8 cellular contexts compared by ENCODE assay signal in genomic region chr17:38705803-38706624, GRCh38. TPM values are rescaled to one million over a fixed set of nuclear protein-coding genes. Genes with fewer than 3 reads are reported as not detected.
A peak's percentile ranks its signal among the peaks of the same experiment; 100 is the strongest.
DNase-seq lines count a peak whose midpoint lies in the region; ATAC-seq and TF ChIP-seq lines count a peak whose summit lies in the region.

No MANE protein-coding gene starts in this region.

- WGBS in body of pancreas, 2 donors: 0% methylated on average over 32 to 44 of the region's 44 CpGs

- TF ChIP-seq CTCF in body of pancreas (IDR thresholded peaks at IDR 0.05): no peak

- H3K27ac ChIP-seq in body of pancreas (peak overlapping the region; percentile 93 to 99 (median 98)), skin epidermis (peak overlapping the region; percentile 52 to 99 (median 91))

- no peaks in the 10 kb centered on the region for H3K9me3 ChIP-seq in body of pancreas
- no peaks in the 10 kb centered on the region for H3K9me3 ChIP-seq in iPS-15b (ENCODE audit: control insufficient read depth, insufficient read depth, low read length)

- H3K27me3 ChIP-seq in body of pancreas (no peaks in the 10 kb centered on the region), iPS-15b (ENCODE audit: control insufficient read depth, insufficient read depth, low read length) (peaks cover 67% of the 10 kb centered on the region)

- H3K9ac ChIP-seq in iPS-15b (ENCODE audit: low read depth, low read length): no peak overlapping the region

- TF ChIP-seq POLR2A in body of pancreas (IDR thresholded peaks at IDR 0.05): no peak

- H3K4me1 ChIP-seq in body of pancreas (peaks cover 34% of the 10 kb centered on the region), iPS-15b (ENCODE audit: control insufficient read depth, insufficient read depth, low read length) (peaks cover 32% of the 10 kb centered on the region)

- peak; percentile 56 for DNase-seq in stimulated activated CD4-positive, alpha-beta T cell treated with anti-CD3 and anti-CD28 coated beads, Interleukin-12 subunit alpha, Interleukin-12 subunit beta, amount 100 ng/mL, for 4 hours
- no peak for DNase-seq in stimulated activated CD4-positive, alpha-beta T cell treated with anti-CD3 and anti-CD28 coated beads, Interleukin-1b, Interleukin-23, amount 100 ng/mL, for 48 hours
- DNase-seq in RPMI7951 (ENCODE audit: low read depth) (peak; percentile 42), body of pancreas (peak; percentile 53 to 59 (median 56)), NCI-H2196 (lab: John Stamatoyannopoulos, UW; ENCODE audit: unreplicated experiment) (no peak)

- ATAC-seq in body of pancreas: no peak
- no peak for ATAC-seq in HG02571 (IDR thresholded peaks at IDR 0.05; ENCODE audit: unreplicated experiment)

- H3K4me3 ChIP-seq in body of pancreas (peak overlapping the region; percentile 67 to 80), iPS-15b (ENCODE audit: low read depth, low read length) (peak overlapping the region; percentile 59), skin epidermis (peak overlapping the region; percentile 67 to 93 (median 87))

- intact Hi-C loops in body of pancreas (cut with DNase I): no loop called here

- peaks cover 0 to 1% of the 10 kb centered on the region in 2 donors for H3K36me3 ChIP-seq in body of pancreas (replicated peaks in 1 of 2; ENCODE audit: insufficient read depth in 1 of 2, low read depth in 2 of 2)
- no peaks in the 10 kb centered on the region for H3K36me3 ChIP-seq in iPS-15b (ENCODE audit: control insufficient read depth, insufficient read depth, low read length)

RNA-seq across cellular contexts. Expression of gene MLLT6, which starts 0.9 kb away (rescaled TPM):
- total RNA-seq in RPMI7951 (2014; rRNA removed; shearing (Covaris generic)): 9.3 and 13.9 TPM in 2 replicates
- total RNA-seq in body of pancreas: 100 to 1,000 TPM in 1 of 2 donors, 10 to 100 TPM in 1; 90.8 to 121 TPM

RNA-seq across cellular contexts. Expression of gene CISD3, which starts 24.1 kb away (rescaled TPM):
- 6.0 and 6.9 TPM in 2 replicates for total RNA-seq in RPMI7951 (2014; rRNA removed; shearing (Covaris generic))
- 10 to 100 TPM; 11.2 TPM for total RNA-seq in body of pancreas

RNA-seq across cellular contexts. Expression of gene EPOP, which starts 31.3 kb away (rescaled TPM):
- 1.7 and 1.8 TPM in 2 replicates for total RNA-seq in RPMI7951 (2014; rRNA removed; shearing (Covaris generic))
- 10 to 100 TPM in 1 of 2 donors, 1 to 10 TPM in 1; 3.9 to 11.2 TPM for total RNA-seq in body of pancreas

RNA-seq across cellular contexts. Expression of gene PCGF2, which starts 42.1 kb away (rescaled TPM):
- 3.8 and 7.6 TPM in 2 replicates for total RNA-seq in RPMI7951 (2014; rRNA removed; shearing (Covaris generic))
- 1 to 10 TPM; 5.9 to 9.3 TPM for total RNA-seq in body of pancreas

RNA-seq across cellular contexts. Expression of gene PSMB3, which starts 46.5 kb away (rescaled TPM):
- total RNA-seq in RPMI7951 (2014; rRNA removed; shearing (Covaris generic)): 468 and 479 TPM in 2 replicates
- total RNA-seq in body of pancreas: 10 to 100 TPM; 68.2 to 99.2 TPM

Comparison
In these comparisons a context has a peak if more than half of its experiments do, and no peak if none do; other contexts are left out.
1. DNase-seq: peak in stimulated activated CD4-positive, alpha-beta T cell treated with anti-CD3 and anti-CD28 coated beads, Interleukin-12 subunit alpha, Interleukin-12 subunit beta, amount 100 ng/mL, for 4 hours (single experiment), RPMI7951 (single experiment) and body of pancreas (4 of 4); none in stimulated activated CD4-positive, alpha-beta T cell treated with anti-CD3 and anti-CD28 coated beads, Interleukin-1b, Interleukin-23, amount 100 ng/mL, for 48 hours (single experiment) and NCI-H2196 (single experiment).
2. Peak in every context shown above with its lines, with median percentiles within 50 percentile points of each other: H3K4me3 ChIP-seq.